28 cellular contexts compared by ENCODE assay signal in the genomic region with DNA sequence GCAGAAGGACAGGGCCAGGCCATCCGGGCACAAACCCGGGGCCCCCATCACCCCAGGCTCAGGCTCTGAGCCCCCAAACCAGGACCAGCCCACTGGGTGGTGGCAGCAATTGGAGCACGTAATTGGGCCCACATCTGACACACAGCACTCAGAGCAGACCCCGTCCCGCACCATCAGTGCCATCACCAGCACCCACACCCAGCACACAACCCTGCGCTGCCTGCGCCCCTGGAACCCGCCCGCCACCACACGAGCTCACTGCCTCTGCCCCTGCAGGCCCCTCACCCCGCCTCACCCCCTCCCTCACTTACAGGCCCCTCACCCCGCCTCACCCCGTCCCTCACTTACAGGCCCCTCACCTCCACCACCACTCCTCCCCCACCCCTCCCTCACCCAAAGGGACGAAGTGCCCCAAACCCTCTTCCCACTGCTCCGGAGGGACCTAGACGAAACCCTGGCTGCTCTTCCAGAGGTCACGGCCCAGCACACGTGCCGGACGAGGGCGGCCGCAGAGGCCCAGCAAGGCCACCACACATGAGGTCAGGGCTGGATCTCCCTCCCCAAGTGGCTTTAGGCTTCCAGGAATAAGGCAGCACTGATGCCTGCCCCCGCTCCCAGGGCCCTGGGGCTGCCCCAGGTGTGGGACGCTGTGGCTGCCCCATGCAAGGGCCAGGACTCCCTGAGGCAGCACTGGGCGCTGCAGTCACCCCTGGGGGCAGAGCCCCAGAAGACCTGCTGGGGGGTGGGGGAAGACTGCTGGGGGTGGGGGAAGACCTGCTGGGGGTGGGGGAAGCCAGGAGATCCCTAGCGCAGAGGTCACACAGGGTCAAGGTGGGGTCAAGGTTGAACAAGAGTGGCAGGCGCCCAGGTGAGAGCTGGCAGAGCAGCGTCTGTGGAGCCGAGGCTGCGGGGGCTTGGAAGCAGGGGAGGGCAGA. TPM values are rescaled to one million over a fixed set of nuclear protein-coding genes. Genes with fewer than 3 reads are reported as not detected.
"Had no signal": no experiment of that assay in that cellular context is flagged by ENCODE, and none has a peak within 500 bp of the region (broad histone marks: within the 10 kb centered on the region; RNA-seq: fewer than 3 reads in every experiment).

No MANE protein-coding gene starts in this region.

- H3K4me3 ChIP-seq: adrenal gland, breast epithelium, SJCRH30 had no signal

- H3K4me1 ChIP-seq: adrenal gland had no signal

- H3K9me3 ChIP-seq: adrenal gland, breast epithelium, SJCRH30 had no signal

- H3K4me3 Mint-ChIP-seq: activated CD8-positive, alpha-beta T cell treated with anti-CD3 and anti-CD28 coated beads, Interleukin-2, amount 10 ng/mL, durations not matched to agents 7 days and 5 days; activated naive CD8-positive, alpha-beta T cell treated with anti-CD3 and anti-CD28 coated beads, Interleukin-2, amount 10 ng/mL, durations not matched to agents 7 days and 5 days; T-helper 1 cell treated with Interleukin-12 subunit alpha and Interleukin-12 subunit beta and Interleukin-4 antibody, amounts not matched to agents 30 μg/mL and 1 μg/mL, for 36 hours had no signal

- H3K36me3 ChIP-seq: adrenal gland, breast epithelium, SJCRH30 had no signal

- DNase-seq: activated CD4-positive, alpha-beta T cell treated with anti-CD3 and anti-CD28 coated beads for 48 hours; activated CD4-positive, alpha-beta T cell treated with anti-CD3 and anti-CD28 coated beads, Interleukin-2, amount 50 U/mL, for 4 hours; activated CD4-positive, CD25-positive, alpha-beta regulatory T cell treated with anti-CD3 and anti-CD28 coated beads, Interleukin-2, amount 50 U/mL, for 72 hours; activated CD8-positive, alpha-beta memory T cell treated with anti-CD3 and anti-CD28 coated beads, Interleukin-2, amount 50 U/mL, for 48 hours; activated CD8-positive, alpha-beta T cell treated with anti-CD3 and anti-CD28 coated beads, Interleukin-2, amount 10 ng/mL, durations not matched to agents 7 days and 5 days; activated naive CD4-positive, alpha-beta T cell treated with anti-CD3 and anti-CD28 coated beads, Interleukin-2, amount 50 U/mL, for 16 hours; activated naive CD8-positive, alpha-beta T cell treated with anti-CD3 and anti-CD28 coated beads, Interleukin-2, amount 10 ng/mL, durations not matched to agents 7 days and 5 days; activated T-cell treated with anti-CD3 and anti-CD28 coated beads, Interleukin-2, amount 50 U/mL, for 1 hour; adrenal gland; anterior cingulate cortex; caudate nucleus; NCI-H1048; NCI-H1417; NCI-H1694; NCI-H2029 treated with DMSO at 0.1 percent for 48 hours; NCI-H345; NCI-H510A; NCI-H526 treated with DMSO at 0.1 percent for 48 hours; NCI-H82; OCI-M1; Right ventricle myocardium superior; RPMI8226; SJCRH30 had no signal

- H3K27ac ChIP-seq: adrenal gland, breast epithelium, SJCRH30 had no signal

- ATAC-seq: activated CD8-positive, alpha-beta T cell treated with anti-CD3 and anti-CD28 coated beads, Interleukin-2, amount 10 ng/mL, durations not matched to agents 7 days and 5 days; Panc1 had no signal

- H3K9me3 Mint-ChIP-seq: activated naive CD8-positive, alpha-beta T cell treated with anti-CD3 and anti-CD28 coated beads, Interleukin-2, amount 10 ng/mL, durations not matched to agents 7 days and 5 days; T-helper 1 cell treated with Interleukin-12 subunit alpha and Interleukin-12 subunit beta and Interleukin-4 antibody, amounts not matched to agents 30 μg/mL and 1 μg/mL, for 36 hours had no signal

- H3K27me3 ChIP-seq: adrenal gland had no signal

- H3K27ac Mint-ChIP-seq: activated CD8-positive, alpha-beta T cell treated with anti-CD3 and anti-CD28 coated beads, Interleukin-2, amount 10 ng/mL, durations not matched to agents 7 days and 5 days; activated naive CD8-positive, alpha-beta T cell treated with anti-CD3 and anti-CD28 coated beads, Interleukin-2, amount 10 ng/mL, durations not matched to agents 7 days and 5 days; T-helper 1 cell treated with Interleukin-12 subunit alpha and Interleukin-12 subunit beta and Interleukin-4 antibody, amounts not matched to agents 30 μg/mL and 1 μg/mL, for 36 hours had no signal

- H3K36me3 Mint-ChIP-seq: activated naive CD8-positive, alpha-beta T cell treated with anti-CD3 and anti-CD28 coated beads, Interleukin-2, amount 10 ng/mL, durations not matched to agents 7 days and 5 days had no signal

- H3K4me1 Mint-ChIP-seq: activated naive CD8-positive, alpha-beta T cell treated with anti-CD3 and anti-CD28 coated beads, Interleukin-2, amount 10 ng/mL, durations not matched to agents 7 days and 5 days had no signal

RNA-seq across cellular contexts. Expression of gene KCNQ2, which starts 22.4 kb away (rescaled TPM):
- total RNA-seq: activated CD8-positive, alpha-beta T cell treated with anti-CD3 and anti-CD28 coated beads, Interleukin-2, amount 10 ng/mL, durations not matched to agents 7 days and 5 days; breast epithelium; LHCN-M2; M059J; SJCRH30 had no signal

RNA-seq across cellular contexts. Expression of gene EEF1A2, which starts 48.8 kb away (rescaled TPM):
- total RNA-seq: activated CD8-positive, alpha-beta T cell treated with anti-CD3 and anti-CD28 coated beads, Interleukin-2, amount 10 ng/mL, durations not matched to agents 7 days and 5 days had no signal
